Comparison of ENCODE assay signal across 2 cellular contexts in the genomic region with DNA sequence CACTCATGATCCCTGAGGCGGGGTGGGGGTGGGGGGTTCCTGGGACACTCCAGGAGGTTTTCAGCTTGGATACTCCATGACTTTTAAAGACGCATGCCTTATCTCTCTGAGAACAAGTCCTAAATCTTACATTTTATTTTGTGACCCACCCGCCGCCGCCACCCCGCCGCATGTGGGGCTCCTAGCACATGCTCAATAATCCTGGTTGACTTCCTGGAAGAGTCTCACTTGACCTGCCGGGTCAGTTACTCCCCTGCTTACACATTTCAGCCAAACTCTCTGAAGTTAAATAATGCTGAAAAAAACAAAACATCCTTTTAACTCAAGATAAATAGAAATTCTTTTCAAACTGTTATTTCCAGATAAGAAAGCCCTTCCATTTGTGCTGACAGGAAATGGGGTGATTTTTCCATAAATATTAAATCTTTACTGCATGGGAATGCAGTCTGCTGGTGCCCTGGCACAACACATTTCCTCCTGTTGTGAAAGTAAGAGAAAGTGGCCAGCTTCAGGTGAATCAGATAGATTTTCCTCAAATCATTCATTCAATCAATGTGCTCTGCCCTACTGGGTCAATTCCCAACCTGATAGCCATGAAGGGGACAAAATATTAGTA.
TF ChIP-seq lines count a peak whose summit lies in the region.

No MANE protein-coding gene starts in this region.

TF ChIP-seq in liver, 16 proteins besides CTCF, POLR2A, EP300 and RAD21 (continued from another document):
- TF ChIP-seq, protein P1, sequence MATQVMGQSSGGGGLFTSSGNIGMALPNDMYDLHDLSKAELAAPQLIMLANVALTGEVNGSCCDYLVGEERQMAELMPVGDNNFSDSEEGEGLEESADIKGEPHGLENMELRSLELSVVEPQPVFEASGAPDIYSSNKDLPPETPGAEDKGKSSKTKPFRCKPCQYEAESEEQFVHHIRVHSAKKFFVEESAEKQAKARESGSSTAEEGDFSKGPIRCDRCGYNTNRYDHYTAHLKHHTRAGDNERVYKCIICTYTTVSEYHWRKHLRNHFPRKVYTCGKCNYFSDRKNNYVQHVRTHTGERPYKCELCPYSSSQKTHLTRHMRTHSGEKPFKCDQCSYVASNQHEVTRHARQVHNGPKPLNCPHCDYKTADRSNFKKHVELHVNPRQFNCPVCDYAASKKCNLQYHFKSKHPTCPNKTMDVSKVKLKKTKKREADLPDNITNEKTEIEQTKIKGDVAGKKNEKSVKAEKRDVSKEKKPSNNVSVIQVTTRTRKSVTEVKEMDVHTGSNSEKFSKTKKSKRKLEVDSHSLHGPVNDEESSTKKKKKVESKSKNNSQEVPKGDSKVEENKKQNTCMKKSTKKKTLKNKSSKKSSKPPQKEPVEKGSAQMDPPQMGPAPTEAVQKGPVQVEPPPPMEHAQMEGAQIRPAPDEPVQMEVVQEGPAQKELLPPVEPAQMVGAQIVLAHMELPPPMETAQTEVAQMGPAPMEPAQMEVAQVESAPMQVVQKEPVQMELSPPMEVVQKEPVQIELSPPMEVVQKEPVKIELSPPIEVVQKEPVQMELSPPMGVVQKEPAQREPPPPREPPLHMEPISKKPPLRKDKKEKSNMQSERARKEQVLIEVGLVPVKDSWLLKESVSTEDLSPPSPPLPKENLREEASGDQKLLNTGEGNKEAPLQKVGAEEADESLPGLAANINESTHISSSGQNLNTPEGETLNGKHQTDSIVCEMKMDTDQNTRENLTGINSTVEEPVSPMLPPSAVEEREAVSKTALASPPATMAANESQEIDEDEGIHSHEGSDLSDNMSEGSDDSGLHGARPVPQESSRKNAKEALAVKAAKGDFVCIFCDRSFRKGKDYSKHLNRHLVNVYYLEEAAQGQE (IDR thresholded peaks at IDR 0.05): no peak
- TF ChIP-seq HNF4A (conservative IDR thresholded peaks at IDR 0.05) (no peak), JUND (IDR thresholded peaks at IDR 0.05) (no peak), NR2F2 (IDR thresholded peaks at IDR 0.05) (peak; percentile 64), EGR1 (IDR thresholded peaks at IDR 0.05; ENCODE audit: low read depth in 2 of 2) (no peak)
- TF ChIP-seq, protein P2, sequence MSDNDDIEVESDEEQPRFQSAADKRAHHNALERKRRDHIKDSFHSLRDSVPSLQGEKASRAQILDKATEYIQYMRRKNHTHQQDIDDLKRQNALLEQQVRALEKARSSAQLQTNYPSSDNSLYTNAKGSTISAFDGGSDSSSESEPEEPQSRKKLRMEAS (IDR thresholded peaks at IDR 0.05): no peak

TF ChIP-seq in HepG2, 621 proteins besides CTCF, POLR2A, EP300 and RAD21 (continued from another document):
- TF ChIP-seq, protein P3, sequence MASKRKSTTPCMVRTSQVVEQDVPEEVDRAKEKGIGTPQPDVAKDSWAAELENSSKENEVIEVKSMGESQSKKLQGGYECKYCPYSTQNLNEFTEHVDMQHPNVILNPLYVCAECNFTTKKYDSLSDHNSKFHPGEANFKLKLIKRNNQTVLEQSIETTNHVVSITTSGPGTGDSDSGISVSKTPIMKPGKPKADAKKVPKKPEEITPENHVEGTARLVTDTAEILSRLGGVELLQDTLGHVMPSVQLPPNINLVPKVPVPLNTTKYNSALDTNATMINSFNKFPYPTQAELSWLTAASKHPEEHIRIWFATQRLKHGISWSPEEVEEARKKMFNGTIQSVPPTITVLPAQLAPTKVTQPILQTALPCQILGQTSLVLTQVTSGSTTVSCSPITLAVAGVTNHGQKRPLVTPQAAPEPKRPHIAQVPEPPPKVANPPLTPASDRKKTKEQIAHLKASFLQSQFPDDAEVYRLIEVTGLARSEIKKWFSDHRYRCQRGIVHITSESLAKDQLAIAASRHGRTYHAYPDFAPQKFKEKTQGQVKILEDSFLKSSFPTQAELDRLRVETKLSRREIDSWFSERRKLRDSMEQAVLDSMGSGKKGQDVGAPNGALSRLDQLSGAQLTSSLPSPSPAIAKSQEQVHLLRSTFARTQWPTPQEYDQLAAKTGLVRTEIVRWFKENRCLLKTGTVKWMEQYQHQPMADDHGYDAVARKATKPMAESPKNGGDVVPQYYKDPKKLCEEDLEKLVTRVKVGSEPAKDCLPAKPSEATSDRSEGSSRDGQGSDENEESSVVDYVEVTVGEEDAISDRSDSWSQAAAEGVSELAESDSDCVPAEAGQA (IDR thresholded peaks at IDR 0.05; ENCODE audit: low read depth): no peak
- TF ChIP-seq, protein P3 (CRISPR knock-in tag; IDR thresholded peaks at IDR 0.05; ENCODE audit: borderline replicate concordance): no peak
- TF ChIP-seq ATF7-NPFF (CRISPR knock-in tag; IDR thresholded peaks at IDR 0.05; ENCODE audit: low read depth) (no peak), TBX2 (CRISPR knock-in tag; IDR thresholded peaks at IDR 0.05; ENCODE audit: borderline replicate concordance) (no peak), ZNF674 (CRISPR knock-in tag; IDR thresholded peaks at IDR 0.05; ENCODE audit: low read depth) (no peak), JUN (CRISPR knock-in tag; IDR thresholded peaks at IDR 0.05) (no peak), FOSL2 (CRISPR knock-in tag; IDR thresholded peaks at IDR 0.05) (no peak), ZNF253 (CRISPR knock-in tag; IDR thresholded peaks at IDR 0.05; ENCODE audit: borderline replicate concordance) (no peak), ATAD3A (CRISPR knock-in tag; IDR thresholded peaks at IDR 0.05) (no peak), ZNF761 (CRISPR knock-in tag; conservative IDR thresholded peaks at IDR 0.05) (no peak)
- TF ChIP-seq, protein P4, sequence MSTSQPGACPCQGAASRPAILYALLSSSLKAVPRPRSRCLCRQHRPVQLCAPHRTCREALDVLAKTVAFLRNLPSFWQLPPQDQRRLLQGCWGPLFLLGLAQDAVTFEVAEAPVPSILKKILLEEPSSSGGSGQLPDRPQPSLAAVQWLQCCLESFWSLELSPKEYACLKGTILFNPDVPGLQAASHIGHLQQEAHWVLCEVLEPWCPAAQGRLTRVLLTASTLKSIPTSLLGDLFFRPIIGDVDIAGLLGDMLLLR (CRISPR knock-in tag; IDR thresholded peaks at IDR 0.05): no peak
